8 cellular contexts compared by ENCODE assay signal in the genomic region with DNA sequence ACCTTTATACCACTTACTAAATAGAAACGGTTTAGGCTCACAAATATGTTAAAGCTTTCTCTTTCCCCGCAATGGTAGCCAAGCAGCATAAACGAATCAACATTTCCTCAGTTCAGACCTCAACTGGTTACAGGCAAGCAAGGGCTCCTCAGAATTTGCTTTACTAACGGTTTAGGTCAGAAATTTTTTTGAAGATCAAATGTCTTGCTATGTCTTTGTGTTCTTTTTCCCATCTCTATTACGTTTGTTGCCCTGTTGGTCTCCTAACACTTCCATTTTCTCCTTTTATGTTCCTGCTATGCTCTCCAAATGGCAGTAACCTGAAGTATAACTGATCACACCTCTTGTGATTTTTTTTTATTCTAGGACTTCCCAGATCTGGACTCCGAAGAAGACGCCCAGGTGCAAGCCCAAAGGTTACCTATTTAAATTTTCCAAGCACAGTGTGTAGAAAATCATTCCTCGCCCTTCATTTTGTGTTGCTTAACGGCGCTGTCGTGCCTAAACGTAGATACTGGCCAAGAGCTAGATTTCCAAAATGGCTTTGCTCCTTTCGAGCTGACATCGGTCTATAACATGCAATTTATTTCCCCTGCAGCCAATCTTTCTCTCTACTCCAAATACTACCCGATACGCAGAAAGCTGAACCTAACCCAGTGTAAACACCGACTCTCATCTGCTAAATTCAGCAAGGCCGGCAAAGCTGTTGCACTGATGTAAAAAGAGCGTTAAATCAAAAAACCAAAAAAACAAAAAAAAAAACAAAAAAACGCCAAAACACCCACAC. TPM values are rescaled to one million over a fixed set of nuclear protein-coding genes. Genes with fewer than 3 reads are reported as not detected.
DNase-seq lines count a peak whose midpoint lies in the region; ATAC-seq and TF ChIP-seq lines count a peak whose summit lies in the region.

No MANE protein-coding gene starts in this region.

- CTCF ChIA-PET in CD4-positive, alpha-beta memory T cell (lab: Charles Lee; ENCODE audit: partially characterized antibody) = interaction anchor here (0.6 to 5.9 kb wide), 11 partner anchors 11 to 328 kb away, joined by 3 to 53 read pairs (median 5); no protein-coding TSS in a partner anchor

- peak in 4 of 5 donors; percentile 82 to 85 (median 84) for DNase-seq in CD4-positive, alpha-beta memory T cell
- DNase-seq in HL-60 (ENCODE audit: low read depth in 1 of 2, low spot score in 1 of 2) (peak; percentile 44 to 51), NCI-H82 (lab: John Stamatoyannopoulos, UW) (peak; percentile 78), left ventricle myocardium inferior (no peak), renal cortical epithelial cell (ENCODE audit: low read depth) (peak; percentile 68), SK-N-DZ (ENCODE audit: low spot score) (no peak)

- H3K27me3 ChIP-seq in CD4-positive, alpha-beta memory T cell (ENCODE audit: insufficient read depth, low read length) = no peaks in the 10 kb centered on the region
- H3K27me3 ChIP-seq in HL-60 (ENCODE audit: insufficient read depth, poor library complexity, severe bottlenecking) = no peaks in the 10 kb centered on the region
- H3K27me3 ChIP-seq in left ventricle myocardium inferior (ENCODE audit: low read depth) = no peaks in the 10 kb centered on the region

- peaks cover 49 to 77% (median 57%) of the 10 kb centered on the region in 4 donors for H3K4me1 Mint-ChIP-seq in CD4-positive, alpha-beta memory T cell
- peaks cover 66% of the 10 kb centered on the region for H3K4me1 Mint-ChIP-seq in activated naive CD4-positive, alpha-beta T cell treated with anti-CD3 and anti-CD28 coated beads, Interleukin-2, amount 50 U/mL, for 24 hours

- peaks cover 4 to 21% of the 10 kb centered on the region in 2 donors for H3K36me3 Mint-ChIP-seq in CD4-positive, alpha-beta memory T cell
- H3K36me3 Mint-ChIP-seq in activated naive CD4-positive, alpha-beta T cell treated with anti-CD3 and anti-CD28 coated beads, Interleukin-2, amount 50 U/mL, for 24 hours = peaks cover 8% of the 10 kb centered on the region

- peaks cover 0 to 1% of the 10 kb centered on the region in 2 donors for H3K27me3 Mint-ChIP-seq in CD4-positive, alpha-beta memory T cell
- no peaks in the 10 kb centered on the region for H3K27me3 Mint-ChIP-seq in activated naive CD4-positive, alpha-beta T cell treated with anti-CD3 and anti-CD28 coated beads, Interleukin-2, amount 50 U/mL, for 24 hours

- no peaks in the 10 kb centered on the region for H3K9me3 ChIP-seq in CD4-positive, alpha-beta memory T cell (ENCODE audit: control insufficient read depth in 1 of 2, low read length in 2 of 2)
- H3K9me3 ChIP-seq in left ventricle myocardium inferior (replicated peaks) = no peaks in the 10 kb centered on the region

- peaks cover 72% of the 10 kb centered on the region for H3K4me1 ChIP-seq in CD4-positive, alpha-beta memory T cell (ENCODE audit: insufficient read depth, low read length)
- peaks cover 63% of the 10 kb centered on the region for H3K4me1 ChIP-seq in left ventricle myocardium inferior

- H3K27ac Mint-ChIP-seq in CD4-positive, alpha-beta memory T cell = peak overlapping the region; percentile 95 to 99 (median 98)
- H3K27ac Mint-ChIP-seq in activated naive CD4-positive, alpha-beta T cell treated with anti-CD3 and anti-CD28 coated beads, Interleukin-2, amount 50 U/mL, for 24 hours = peak overlapping the region; percentile 100

- POLR2A ChIA-PET in CD4-positive, alpha-beta memory T cell (lab: Charles Lee; ENCODE audit: partially characterized antibody) = interaction anchor here (0.6 to 9.9 kb wide), 35 partner anchors 10 to 1291 kb away, joined by 3 to 105 read pairs (median 6); a partner anchor contains a TSS

- TF ChIP-seq CTCF in HL-60 (IDR thresholded peaks at IDR 0.05; ENCODE audit: insufficient read depth, low read length) (no peak), left ventricle myocardium inferior (IDR thresholded peaks at IDR 0.05; ENCODE audit: borderline replicate concordance) (no peak)

- no peaks in the 10 kb centered on the region for H3K36me3 ChIP-seq in CD4-positive, alpha-beta memory T cell (ENCODE audit: insufficient read depth, low read length)
- no peaks in the 10 kb centered on the region for H3K36me3 ChIP-seq in left ventricle myocardium inferior

- ATAC-seq in GM19397 (IDR thresholded peaks at IDR 0.05; ENCODE audit: unreplicated experiment) = peak; percentile 1

- intact Hi-C loops in CD4-positive, alpha-beta memory T cell (cut with micrococcal nuclease) = loop anchor here (1.0 to 5.0 kb wide), 5 partner anchors 8 to 1216 kb away; a partner anchor contains a TSS
- intact Hi-C loops in left ventricle myocardium inferior (cut with micrococcal nuclease) = no loop called here

- H3K27ac ChIP-seq in CD4-positive, alpha-beta memory T cell (ENCODE audit: low read depth, low read length) = peak overlapping the region; percentile 83
- H3K27ac ChIP-seq in HL-60 (replicated peaks) (peak overlapping the region; percentile 76), left ventricle myocardium inferior (replicated peaks) (peak overlapping the region; percentile 94)

- peak overlapping the region; percentile 89 to 100 (median 96) for H3K4me3 Mint-ChIP-seq in CD4-positive, alpha-beta memory T cell
- peak overlapping the region; percentile 99 for H3K4me3 Mint-ChIP-seq in activated naive CD4-positive, alpha-beta T cell treated with anti-CD3 and anti-CD28 coated beads, Interleukin-2, amount 50 U/mL, for 24 hours

- peaks cover 0 to 6% (median 0%) of the 10 kb centered on the region in 8 donors for H3K9me3 Mint-ChIP-seq in CD4-positive, alpha-beta memory T cell
- no peaks in the 10 kb centered on the region for H3K9me3 Mint-ChIP-seq in activated naive CD4-positive, alpha-beta T cell treated with anti-CD3 and anti-CD28 coated beads, Interleukin-2, amount 50 U/mL, for 24 hours

- peak overlapping the region; percentile 20 to 63 for H3K4me3 ChIP-seq in CD4-positive, alpha-beta memory T cell (ENCODE audit: low read length in 2 of 2)
- H3K4me3 ChIP-seq in HL-60 (replicated peaks; ENCODE audit: insufficient read depth, low read length) (peak overlapping the region; percentile 45), left ventricle myocardium inferior (peak overlapping the region; percentile 95)

RNA-seq across cellular contexts. Expression of a gene that starts 0.7 kb away (rescaled TPM):
- 10 to 100 TPM; 64.0 to 66.6 TPM for total RNA-seq in CD4-positive, alpha-beta memory T cell
- polyA plus RNA-seq in CD4-positive, alpha-beta memory T cell = 10 to 100 TPM; 65.8 to 78.5 TPM
- total RNA-seq in left ventricle myocardium inferior = 27.6 TPM
- total RNA-seq in renal cortical epithelial cell = 18.9 and 24.0 TPM in 2 replicates
- 38.1 and 39.2 TPM in 2 replicates for polyA plus RNA-seq in SK-N-DZ (2014; cell fraction: cytosol; rRNA removed)
- polyA plus RNA-seq in SK-N-DZ (2014; cell fraction: nucleus; rRNA removed) = 24.1 and 25.6 TPM in 2 replicates

RNA-seq across cellular contexts. Expression of a gene that starts 41.7 kb away (rescaled TPM):
- 10 to 100 TPM; 33.8 to 36.6 TPM for total RNA-seq in CD4-positive, alpha-beta memory T cell
- 10 to 100 TPM; 11.2 to 15.2 TPM for polyA plus RNA-seq in CD4-positive, alpha-beta memory T cell
- total RNA-seq in left ventricle myocardium inferior = 5.5 TPM
- 16.7 and 28.8 TPM in 2 replicates for total RNA-seq in renal cortical epithelial cell
- 9.8 and 13.4 TPM in 2 replicates for polyA plus RNA-seq in SK-N-DZ (2014; cell fraction: cytosol; rRNA removed)
- 38.9 and 41.2 TPM in 2 replicates for polyA plus RNA-seq in SK-N-DZ (2014; cell fraction: nucleus; rRNA removed)

Comparison
In these comparisons a context has a peak if more than half of its experiments do, and no peak if none do; other contexts are left out.
1. DNase-seq: peak in CD4-positive, alpha-beta memory T cell (4 of 5), HL-60 (2 of 2), NCI-H82 (single experiment) and renal cortical epithelial cell (single experiment); none in left ventricle myocardium inferior (single experiment) and SK-N-DZ (single experiment).
2. H3K4me3 ChIP-seq: peak in every context shown above with its lines; median percentile 95 in left ventricle myocardium inferior; 45 in HL-60; 42 in CD4-positive, alpha-beta memory T cell.
3. Peak in every context shown above with its lines, with median percentiles within 50 percentile points of each other: H3K27ac ChIP-seq.